8 cellular contexts compared by ENCODE assay signal in the genomic region with DNA sequence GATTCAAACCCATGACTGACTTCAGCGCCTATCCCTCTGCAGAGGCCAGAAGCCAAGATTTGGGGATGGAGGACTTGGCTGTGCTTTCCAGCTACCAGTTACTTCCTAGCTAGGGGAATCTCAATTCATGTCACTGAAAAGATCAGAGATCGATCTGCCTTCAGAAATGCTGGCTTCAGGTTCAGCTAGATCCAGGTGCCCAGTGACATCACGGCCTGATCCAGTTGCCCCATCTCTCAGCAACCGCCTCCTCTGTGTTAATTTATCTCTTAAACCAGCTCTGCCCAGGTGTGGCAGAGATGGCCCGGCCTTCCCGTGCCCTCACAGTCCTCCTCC. TPM values are rescaled to one million over a fixed set of nuclear protein-coding genes. Genes with fewer than 3 reads are reported as not detected.
DNase-seq lines count a peak whose midpoint lies in the region; ATAC-seq, FAIRE-seq and TF ChIP-seq lines count a peak whose summit lies in the region.

No MANE protein-coding gene starts in this region.

- H2BK15ac ChIP-seq in mesenchymal stem cell (ENCODE audit: low read depth, poor library complexity, severe bottlenecking): no peak overlapping the region

- peak overlapping the region; percentile 38 to 97 for H3K18ac ChIP-seq in mesenchymal stem cell (ENCODE audit: low read depth in 1 of 2, low read length in 2 of 2)

- H3K9ac ChIP-seq in adipocyte (ENCODE audit: low read length) (peak overlapping the region; percentile 5), mesenchymal stem cell (ENCODE audit: low read length) (peak overlapping the region; percentile 77)

- POLR2A ChIA-PET in A549 (lab: Yijun Ruan, JAX): no interaction called here

- CTCF ChIA-PET in A549 (lab: Yijun Ruan, JAX): interaction anchor here (0.9 kb wide), 2 partner anchors 46 to 286 kb away, joined by 3 read pairs; no protein-coding TSS in a partner anchor

- H3K27ac ChIP-seq in A549: peak overlapping the region; percentile 79 to 93
- peak overlapping the region; percentile 94 for H3K27ac ChIP-seq in mesenchymal stem cell (ENCODE audit: low read length, poor library complexity, severe bottlenecking)

- peak overlapping the region; percentile 92 for H2BK120ac ChIP-seq in mesenchymal stem cell (ENCODE audit: low read depth, low read length)

- DNase-seq in A549 (ENCODE audit: low read depth in 1 of 2, low spot score in 1 of 2) (no peak), GM12865 (ENCODE audit: low read depth) (no peak), adipocyte (ENCODE audit: low read depth) (no peak), mesenchymal stem cell (no peak), NAMALWA (ENCODE audit: low spot score) (no peak), NCI-H1105 (lab: John Stamatoyannopoulos, UW) (no peak), NOMO-1 treated with DMSO at 0.1 percent for 48 hours (lab: John Stamatoyannopoulos, UW; ENCODE audit: unreplicated experiment) (no peak)

- H3K4me1 ChIP-seq in A549 (peaks cover 64% of the 10 kb centered on the region), adipocyte (ENCODE audit: control insufficient read depth, insufficient read depth, low read length) (peaks cover 37% of the 10 kb centered on the region), mesenchymal stem cell (ENCODE audit: control insufficient read depth, insufficient read depth, low read depth, low read length) (peaks cover 63% of the 10 kb centered on the region)

- no peak for FAIRE-seq in A549 (lab: Jason Lieb, UNC)

- no peak overlapping the region for H2BK5ac ChIP-seq in mesenchymal stem cell (ENCODE audit: low read depth, low read length, poor library complexity, severe bottlenecking)

- H3K9me3 ChIP-seq in A549 (no peaks in the 10 kb centered on the region), adipocyte (ENCODE audit: control insufficient read depth, low read length) (no peaks in the 10 kb centered on the region), mesenchymal stem cell (ENCODE audit: control insufficient read depth, low read length) (no peaks in the 10 kb centered on the region)

- TF ChIP-seq POLR2A in A549 (IDR thresholded peaks at IDR 0.05; ENCODE audit: low read length): no peak

- H2AK5ac ChIP-seq in mesenchymal stem cell (ENCODE audit: low read length, severe bottlenecking): peak overlapping the region; percentile 65

- H3K4me2 ChIP-seq in A549 (peak overlapping the region; percentile 74), mesenchymal stem cell (ENCODE audit: low read length, poor library complexity, severe bottlenecking) (no peak overlapping the region)

- H4K91ac ChIP-seq in mesenchymal stem cell (ENCODE audit: low read length): peak overlapping the region; percentile 95

- H3K27me3 ChIP-seq in adipocyte (replicated peaks; ENCODE audit: control insufficient read depth, insufficient read depth, low read length) (no peaks in the 10 kb centered on the region), mesenchymal stem cell (ENCODE audit: control insufficient read depth in 1 of 2, insufficient read depth in 1 of 2, low read length in 2 of 2) (no peaks in the 10 kb centered on the region)

- H3K79me1 ChIP-seq in mesenchymal stem cell (replicated peaks; ENCODE audit: low read length, poor library complexity, severe bottlenecking): no peaks in the 10 kb centered on the region

- peak overlapping the region; percentile 82 for H4K8ac ChIP-seq in mesenchymal stem cell (ENCODE audit: low read length)

- TF ChIP-seq RAD21 in A549 (conservative IDR thresholded peaks at IDR 0.05 in 1 of 2, IDR thresholded peaks at IDR 0.05 in 1 of 2): no peak

- H3K4ac ChIP-seq in mesenchymal stem cell (ENCODE audit: low read depth in 1 of 2, low read length in 2 of 2): peak overlapping the region; percentile 75 to 98

- peak overlapping the region; percentile 96 to 97 for H2BK12ac ChIP-seq in mesenchymal stem cell (ENCODE audit: low read length in 2 of 2)

- no peak overlapping the region for H3K4me3 ChIP-seq in A549
- H3K4me3 ChIP-seq in GM12865 (ENCODE audit: low read depth, low read length): peak overlapping the region; percentile 52
- H3K4me3 ChIP-seq in adipocyte (ENCODE audit: low read length): no peak overlapping the region
- no peak overlapping the region for H3K4me3 ChIP-seq in mesenchymal stem cell (ENCODE audit: insufficient read depth in 1 of 2, low read depth in 1 of 2, low read length in 2 of 2)

- H3K23ac ChIP-seq in mesenchymal stem cell (ENCODE audit: low read length in 2 of 2): no peak overlapping the region

- 52% methylated on average over 4 of the region's 6 CpGs for WGBS in A549 (ENCODE audit: missing lambda C conversion rate)
- 49% methylated on average over 6 of the region's 6 CpGs for WGBS in mesenchymal stem cell

- no peak for TF ChIP-seq EP300 in A549 (IDR thresholded peaks at IDR 0.05)

- peak overlapping the region in 1 of 2 experiments; percentile 94 for H3K14ac ChIP-seq in mesenchymal stem cell (ENCODE audit: low read length in 2 of 2)

- H3K36me3 ChIP-seq in adipocyte (ENCODE audit: control insufficient read depth, insufficient read depth, low read length, severe bottlenecking) (no peaks in the 10 kb centered on the region), mesenchymal stem cell (ENCODE audit: control insufficient read depth in 1 of 2, insufficient read depth in 2 of 2, low read depth in 1 of 2, low read length in 2 of 2) (no peaks in the 10 kb centered on the region)

- H2AFZ ChIP-seq in mesenchymal stem cell (ENCODE audit: low read depth, low read length): no peak overlapping the region

- ATAC-seq in A549 (no peak), HG02970 (IDR thresholded peaks at IDR 0.05; ENCODE audit: low FRiP score, unreplicated experiment) (no peak)

- TF ChIP-seq CTCF in A549 (IDR thresholded peaks at IDR 0.05) (no peak), GM12865 (IDR thresholded peaks at IDR 0.05; ENCODE audit: insufficient read depth, low read depth, low read length, missing control alignments) (no peak)

TF ChIP-seq in A549, 52 proteins besides CTCF, POLR2A, EP300 and RAD21 (continues in another document):
- TF ChIP-seq FOXS1 (CRISPR knock-in tag; IDR thresholded peaks at IDR 0.05) (no peak), RARB (CRISPR knock-in tag; IDR thresholded peaks at IDR 0.05) (no peak), JUNB (IDR thresholded peaks at IDR 0.05) (no peak), HEYL (CRISPR knock-in tag; IDR thresholded peaks at IDR 0.05) (no peak), NPAS2 (CRISPR knock-in tag; IDR thresholded peaks at IDR 0.05; ENCODE audit: borderline replicate concordance) (no peak), BHLHE40 (IDR thresholded peaks at IDR 0.05; ENCODE audit: low read depth, low read length) (no peak), CEBPB (IDR thresholded peaks at IDR 0.05) (no peak), ELK1 (IDR thresholded peaks at IDR 0.05; ENCODE audit: low read depth, low read length) (no peak), PBX3 (IDR thresholded peaks at IDR 0.05) (no peak), MAZ (IDR thresholded peaks at IDR 0.05; ENCODE audit: borderline replicate concordance, low read depth, low read length) (no peak), HOXB13 (CRISPR knock-in tag; IDR thresholded peaks at IDR 0.05; ENCODE audit: low read depth) (no peak), ZNF302 (CRISPR knock-in tag; IDR thresholded peaks at IDR 0.05) (no peak), ZSCAN20 (CRISPR knock-in tag; IDR thresholded peaks at IDR 0.05) (no peak)

RNA-seq across cellular contexts. Expression of gene CYTH4, which starts 24.2 kb away (rescaled TPM):
- polyA plus RNA-seq in A549 (2011; rRNA removed) (0.03 and 0.05 TPM in 2 replicates), A549 (2017; fragmentation: RNase III; extraction: RNeasy Plus Mini Kit Qiagen cat#74134 plus additional on column Dnase treatment) (0.10 to 0.24 TPM (median 0.15 TPM) in 3 replicates)
- 0.09 and 0.16 TPM in 2 replicates for polyA plus RNA-seq in A549 (2012; cell fraction: cytosol; rRNA removed)
- polyA plus RNA-seq in A549 (2012; cell fraction: nucleus; rRNA removed): 0.24 and 0.32 TPM in 2 replicates
- 0.04 TPM in 1 of 2 replicates, not detected in the other for polyA minus RNA-seq in A549 (2011; rRNA and poly(A)+ RNA removed)
- polyA plus RNA-seq in mesenchymal stem cell (2013, experiment 1 of 2): 0.65 TPM
- polyA plus RNA-seq in mesenchymal stem cell (2013, experiment 2 of 2): 0.41 TPM
